In genomic region chr16:50928065-50928464, GRCh38 we compare ENCODE assay signal across 21 cellular contexts.
A peak's percentile ranks its signal among the peaks of the same experiment; 100 is the strongest.
DNase-seq lines count a peak whose midpoint lies in the region; ATAC-seq and TF ChIP-seq lines count a peak whose summit lies in the region.
"Had no signal": no experiment of that assay in that cellular context is flagged by ENCODE, and none has a peak within 500 bp of the region (broad histone marks: within the 10 kb centered on the region; RNA-seq: fewer than 3 reads in every experiment).

No MANE protein-coding gene starts in this region.

- no peaks in the 10 kb centered on the region for H3K9me3 ChIP-seq in left ventricle myocardium inferior (replicated peaks)
- no peaks in the 10 kb centered on the region for H3K9me3 ChIP-seq in left lung

- intact Hi-C loops in left cardiac atrium (cut with DNase I) (no loop called here), left ventricle myocardium inferior (cut with micrococcal nuclease) (no loop called here), left lung (cut with DNase I) (no loop called here)

- TF ChIP-seq CTCF in left ventricle myocardium inferior (IDR thresholded peaks at IDR 0.05; ENCODE audit: borderline replicate concordance): no peak
- TF ChIP-seq CTCF in left lung (IDR thresholded peaks at IDR 0.05): no peak

- H3K27me3 ChIP-seq in left ventricle myocardium inferior (ENCODE audit: low read depth) (peaks cover 52% of the 10 kb centered on the region), left lung (no peaks in the 10 kb centered on the region)

- H3K36me3 ChIP-seq in left ventricle myocardium inferior (no peaks in the 10 kb centered on the region), left lung (no peaks in the 10 kb centered on the region)

- H3K4me1 ChIP-seq in left ventricle myocardium inferior (no peaks in the 10 kb centered on the region), left lung (peaks cover 0 to 4% of the 10 kb centered on the region in 2 donors)

- H3K4me3 ChIP-seq in left ventricle myocardium inferior (no peak overlapping the region), left lung (no peak overlapping the region)
- H3K4me3 ChIP-seq: PC-9 had no signal

- H3K27ac ChIP-seq in left ventricle myocardium inferior (replicated peaks) (no peak overlapping the region), left lung (no peak overlapping the region)
- H3K27ac ChIP-seq: HL-60, PC-9 had no signal

- DNase-seq in left cardiac atrium: no peak
- DNase-seq in left ventricle myocardium inferior: no peak
- no peak for DNase-seq in left lung
- DNase-seq in mesenteric fat pad (ENCODE audit: low spot score): peak; percentile 33
- no peak for DNase-seq in SW480 (ENCODE audit: low spot score)
- no peak for DNase-seq in NCI-H1092 (lab: John Stamatoyannopoulos, UW)
- DNase-seq: Calu3, DMS79 treated with DMSO at 0.1 percent for 48 hours, GF-D8, Karpas-422, NCI-H1105, NCI-H146, NCI-H1930, NCI-H446, NCI-H524 treated with DMSO at 0.1 percent for 48 hours, NCI-H774, PC-9, SHP77 had no signal

- ATAC-seq in left cardiac atrium: peak; percentile 8 to 48
- peak; percentile 88 for ATAC-seq in left lung
- ATAC-seq in HG03378 (IDR thresholded peaks at IDR 0.05; ENCODE audit: unreplicated experiment): no peak
- ATAC-seq: HCT116 had no signal
